Comparison of ENCODE assay signal across 1 cellular context in genomic region chr1:234874291-234875288, GRCh38.
TF ChIP-seq lines count a peak whose summit lies in the region.

No MANE protein-coding gene starts in this region.

TF ChIP-seq in K562, 482 proteins besides CTCF, POLR2A, EP300 and RAD21 (continued from another document and continues in another):
- peak; percentile 50 to 81; a peak in 1 of 4 replicates for TF ChIP-seq UBTF (IDR thresholded peaks at IDR 0.05; ENCODE audit: borderline replicate concordance in 1 of 2, low read depth in 2 of 2, low read length in 2 of 2)
- peak; percentile 60 for TF ChIP-seq ZFP1 (CRISPR knock-in tag; IDR thresholded peaks at IDR 0.05)
- no peak for TF ChIP-seq ZNF274 (IDR thresholded peaks at IDR 0.05; ENCODE audit: borderline replicate concordance, low read depth, low read length)
- no peak for TF ChIP-seq ID3 (CRISPR knock-in tag; IDR thresholded peaks at IDR 0.05)
- peak; percentile 94 for TF ChIP-seq ID3 (tag; IDR thresholded peaks at IDR 0.05)
- TF ChIP-seq ZFX (CRISPR knock-in tag; IDR thresholded peaks at IDR 0.05), result peak; percentile 32; the same call in 1 of the 2 replicates
- peak; percentile 50 for TF ChIP-seq TAF9B (IDR thresholded peaks at IDR 0.05; ENCODE audit: partially characterized antibody)
- TF ChIP-seq TFE3 (CRISPR knock-in tag; IDR thresholded peaks at IDR 0.05), result no peak; the same call in none of the 2 replicates
- peak; percentile 68; the same call in 1 of the 2 replicates for TF ChIP-seq PATZ1 (CRISPR knock-in tag; IDR thresholded peaks at IDR 0.05; ENCODE audit: borderline replicate concordance)
- TF ChIP-seq ARID3B (CRISPR knock-in tag; IDR thresholded peaks at IDR 0.05; ENCODE audit: borderline replicate concordance), result peak; percentile 16; the same call in 1 of the 2 replicates
- TF ChIP-seq XRCC4 (IDR thresholded peaks at IDR 0.05; ENCODE audit: extremely low read depth, insufficient read depth, insufficient read length), result no peak
- peak; percentile 53 for TF ChIP-seq ELF1 (tag; IDR thresholded peaks at IDR 0.05)
- peak; percentile 88 to 89 for TF ChIP-seq KDM1A (IDR thresholded peaks at IDR 0.05)
- peak; percentile 81 for TF ChIP-seq KLF1 (tag; IDR thresholded peaks at IDR 0.05)
- TF ChIP-seq ZBTB12 (CRISPR knock-in tag; IDR thresholded peaks at IDR 0.05), result peak; percentile 57; the same call in 1 of the 2 replicates
- no peak for TF ChIP-seq PTBP1 (IDR thresholded peaks at IDR 0.05; ENCODE audit: low read depth, low read length)
- no peak for TF ChIP-seq POLR2AphosphoS5 (IDR thresholded peaks at IDR 0.05; ENCODE audit: control insufficient read depth, insufficient read depth, low read depth, low read length)
- TF ChIP-seq PCBP1 (IDR thresholded peaks at IDR 0.05; ENCODE audit: low read depth, low read length, poor library complexity, severe bottlenecking), result no peak
- no peak; the same call in 1 of the 2 replicates for TF ChIP-seq PHF8 (IDR thresholded peaks at IDR 0.05; ENCODE audit: borderline replicate concordance, low read length)
- no peak for TF ChIP-seq ZSCAN29 (IDR thresholded peaks at IDR 0.05)
- no peak for TF ChIP-seq THRA (IDR thresholded peaks at IDR 0.05)
- peak; percentile 52 for TF ChIP-seq ZNF23 (CRISPR knock-in tag; IDR thresholded peaks at IDR 0.05)
- TF ChIP-seq CBX5 (IDR thresholded peaks at IDR 0.05; ENCODE audit: borderline replicate concordance, low read depth), result no peak
- TF ChIP-seq ZSCAN32 (CRISPR knock-in tag; IDR thresholded peaks at IDR 0.05), result peak; percentile 45; the same call in 1 of the 2 replicates
- TF ChIP-seq SIN3A (IDR thresholded peaks at IDR 0.05; ENCODE audit: borderline replicate concordance in 2 of 2, control insufficient read depth in 1 of 2, low read depth in 2 of 2, low read length in 2 of 2), result no peak
- peak; percentile 84 for TF ChIP-seq ZNF24 (IDR thresholded peaks at IDR 0.05)
- TF ChIP-seq KAT2B (IDR thresholded peaks at IDR 0.05; ENCODE audit: low read depth, low read length), result no peak
- peak; percentile 66 for TF ChIP-seq TRIM28 (IDR thresholded peaks at IDR 0.05)
- TF ChIP-seq ESRRA (IDR thresholded peaks at IDR 0.05; ENCODE audit: borderline replicate concordance, low read depth), result peak; percentile 70
- 0 out of 4 replicates have a peak, but pooled peaks of 1 of the 2 experiments have one; percentile 49 for TF ChIP-seq ZNF318 (IDR thresholded peaks at IDR 0.05; ENCODE audit: borderline replicate concordance in 1 of 2, low read depth in 1 of 2)
- TF ChIP-seq BRD4 (IDR thresholded peaks at IDR 0.05), result peak; percentile 31; the same call in 1 of the 2 replicates
- peak; percentile 24 for TF ChIP-seq TBP (optimal IDR thresholded peaks at IDR 0.05; ENCODE audit: low read depth, low read length)
- no peak for TF ChIP-seq ZNF561 (CRISPR knock-in tag; conservative IDR thresholded peaks at IDR 0.05)
- TF ChIP-seq RBM17 (IDR thresholded peaks at IDR 0.05; ENCODE audit: borderline replicate concordance, low read depth, low read length), result no peak
- no peak for TF ChIP-seq SRSF3 (IDR thresholded peaks at IDR 0.05; ENCODE audit: insufficient read depth, low read length)
- TF ChIP-seq LCOR (CRISPR knock-in tag; IDR thresholded peaks at IDR 0.05), result no peak
- TF ChIP-seq ZNF766 (CRISPR knock-in tag; conservative IDR thresholded peaks at IDR 0.05), result peak; percentile 93
- peak; percentile 86 for TF ChIP-seq HIVEP1 (CRISPR knock-in tag; IDR thresholded peaks at IDR 0.05)
- no peak for TF ChIP-seq POLR3A (IDR thresholded peaks at IDR 0.05; ENCODE audit: borderline replicate concordance, extremely low read depth, insufficient read depth, insufficient read length)
- no peak for TF ChIP-seq E2F1 (CRISPR knock-in tag; IDR thresholded peaks at IDR 0.05)
- peak; percentile 91 for TF ChIP-seq HDAC2 (IDR thresholded peaks at IDR 0.05)
- TF ChIP-seq DMBX1 (CRISPR knock-in tag; IDR thresholded peaks at IDR 0.05; ENCODE audit: borderline replicate concordance), result peak; percentile 97
